In genomic region chr11:63614136-63614664, GRCh38 we compare ENCODE assay signal across 8 cellular contexts. TPM values are rescaled to one million over a fixed set of nuclear protein-coding genes. Genes with fewer than 3 reads are reported as not detected.
DNase-seq lines count a peak whose midpoint lies in the region; ATAC-seq and TF ChIP-seq lines count a peak whose summit lies in the region.

PLAAT3 (minus strand) TSS chr11:63614433; CDS start chr11:63614014, 419 bp downstream.

- peaks cover 39% of the 10 kb centered on the region for H3K4me1 ChIP-seq in lower lobe of right lung

- ATAC-seq in effector memory CD8-positive, alpha-beta T cell (replicated peaks) = peak; percentile 65
- ATAC-seq in lower lobe of right lung (peak; percentile 93 to 96), GM18861 (IDR thresholded peaks at IDR 0.05; ENCODE audit: unreplicated experiment) (no peak)

- peaks cover 20% of the 10 kb centered on the region for H3K36me3 Mint-ChIP-seq in effector memory CD8-positive, alpha-beta T cell (ENCODE audit: insufficient read depth)

- DNase-seq in activated T-cell treated with anti-CD3 and anti-CD28 coated beads for 1 hour (ENCODE audit: low read depth) (peak; percentile 11), activated T-cell treated with anti-CD3 and anti-CD28 coated beads for 4 hours (no peak), M059J (ENCODE audit: low read depth) (peak; percentile 81), lower lobe of right lung (peak; percentile 93)
- DNase-seq in activated CD4-positive, alpha-beta T cell treated with anti-CD3 and anti-CD28 coated beads, Interleukin-2, amount 50 U/mL, for 48 hours = peak; percentile 38 to 46
- DNase-seq in effector memory CD8-positive, alpha-beta T cell = peak; percentile 29 to 33 (median 32)
- peak; percentile 16 for DNase-seq in stimulated activated CD8-positive, alpha-beta memory T cell treated with anti-CD3 and anti-CD28 coated beads, Interleukin-4, amount 100 ng/mL, for 24 hours (ENCODE audit: low read depth)

- peak within 1 kb of the TSS; percentile 87 for H3K4me3 ChIP-seq in lower lobe of right lung

- peak within 1 kb of the TSS; percentile 96 to 97 for H3K27ac Mint-ChIP-seq in effector memory CD8-positive, alpha-beta T cell

- H3K27ac ChIP-seq in lower lobe of right lung = peak within 1 kb of the TSS; percentile 91

- H3K4me3 Mint-ChIP-seq in effector memory CD8-positive, alpha-beta T cell = peak within 1 kb of the TSS; percentile 92 to 93

- TF ChIP-seq CTCF in lower lobe of right lung (IDR thresholded peaks at IDR 0.05) = no peak

- no peaks in the 10 kb centered on the region for H3K36me3 ChIP-seq in lower lobe of right lung

- H3K27me3 ChIP-seq in lower lobe of right lung (ENCODE audit: low read depth) = no peaks in the 10 kb centered on the region

- H3K9me3 Mint-ChIP-seq in effector memory CD8-positive, alpha-beta T cell = no peaks in the 10 kb centered on the region

- intact Hi-C loops in lower lobe of right lung (cut with DNase I) = no loop called here

- no peaks in the 10 kb centered on the region for H3K9me3 ChIP-seq in lower lobe of right lung

- peaks cover 22 to 30% of the 10 kb centered on the region in 2 donors for H3K4me1 Mint-ChIP-seq in effector memory CD8-positive, alpha-beta T cell (ENCODE audit: low read depth in 2 of 2)

- no peaks in the 10 kb centered on the region for H3K27me3 Mint-ChIP-seq in effector memory CD8-positive, alpha-beta T cell

RNA-seq across cellular contexts. Expression of gene PLAAT3, which starts in this region (rescaled TPM):
- total RNA-seq in M059J (2014; rRNA removed; shearing (Covaris generic)) = 25.1 and 36.5 TPM in 2 replicates
- 81.9 TPM for total RNA-seq in lower lobe of right lung
